Comparison of ENCODE assay signal across 8 cellular contexts in the genomic region with DNA sequence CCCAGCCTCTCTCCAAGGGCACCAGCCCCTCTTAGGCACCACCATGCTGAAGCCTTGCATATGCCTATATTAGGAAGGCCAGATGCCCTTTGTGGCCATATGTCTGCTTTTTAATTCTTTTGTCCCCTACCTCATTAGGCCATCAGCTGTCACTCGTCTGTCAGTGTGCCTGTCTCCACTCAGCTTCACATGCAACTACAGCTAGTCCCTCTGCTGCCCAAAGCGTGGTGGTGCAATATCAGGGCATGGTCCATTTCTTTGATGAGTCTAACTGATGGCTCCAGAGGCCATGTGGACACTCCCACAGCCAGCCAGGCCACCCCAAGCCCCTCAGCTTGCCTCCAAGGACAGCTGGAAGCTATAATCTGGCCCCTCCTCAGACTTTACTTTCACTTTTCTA. TPM values are rescaled to one million over a fixed set of nuclear protein-coding genes. Genes with fewer than 3 reads are reported as not detected.
DNase-seq lines count a peak whose midpoint lies in the region; ATAC-seq and TF ChIP-seq lines count a peak whose summit lies in the region.

No MANE protein-coding gene starts in this region.

- H3K9ac ChIP-seq in SU-DHL-6 (ENCODE audit: low read length) = no peak overlapping the region

- H3K4me2 ChIP-seq in SU-DHL-6 (ENCODE audit: low read depth, low read length, poor library complexity, severe bottlenecking) = no peak overlapping the region

- H3K4me1 Mint-ChIP-seq in CD8-positive, alpha-beta memory T cell = peaks cover 47 to 82% (median 59%) of the 10 kb centered on the region in 3 donors

- H3K4me1 ChIP-seq in CD8-positive, alpha-beta memory T cell (ENCODE audit: insufficient read depth, low read length) = peaks cover 44% of the 10 kb centered on the region
- H3K4me1 ChIP-seq in tibial artery = peaks cover 0 to 43% (median 24%) of the 10 kb centered on the region in 4 donors

- peak in 1 of 5 donors; percentile 43 for DNase-seq in CD8-positive, alpha-beta memory T cell
- DNase-seq in HEK293T (ENCODE audit: extremely low spot score) (peak; percentile 19), foreskin fibroblast (peak in 1 of 2 donors; percentile 69), tibial artery (no peak), NCI-H345 (lab: John Stamatoyannopoulos, UW) (no peak), GM20000 (ENCODE audit: low spot score) (no peak)

- H3K9me2 ChIP-seq in SU-DHL-6 (replicated peaks; ENCODE audit: insufficient read depth, low read length) = no peaks in the 10 kb centered on the region

- H3K4me3 Mint-ChIP-seq in CD8-positive, alpha-beta memory T cell = peak overlapping the region in 2 of 7 donors; percentile 43 to 66

- H3K36me3 Mint-ChIP-seq in CD8-positive, alpha-beta memory T cell = peaks cover 0 to 7% (median 2%) of the 10 kb centered on the region in 3 donors

- H3K4me3 ChIP-seq in CD8-positive, alpha-beta memory T cell (ENCODE audit: low read length) = no peak overlapping the region
- H3K4me3 ChIP-seq in SU-DHL-6 (ENCODE audit: insufficient read depth, low read length, poor library complexity, severe bottlenecking) = no peak overlapping the region
- H3K4me3 ChIP-seq in foreskin fibroblast (ENCODE audit: low read depth in 1 of 2, low read length in 2 of 2) = no peak overlapping the region
- H3K4me3 ChIP-seq in tibial artery = no peak overlapping the region

- no peak overlapping the region for H3K27ac ChIP-seq in CD8-positive, alpha-beta memory T cell (ENCODE audit: low read depth, low read length)
- H3K27ac ChIP-seq in SU-DHL-6 (ENCODE audit: low read depth, low read length) (no peak overlapping the region), tibial artery (no peak overlapping the region)

- H4K20me1 ChIP-seq in SU-DHL-6 (ENCODE audit: low read depth, low read length) = no peaks in the 10 kb centered on the region

- TF ChIP-seq CTCF in SU-DHL-6 (IDR thresholded peaks at IDR 0.05; ENCODE audit: insufficient read depth, low read length, poor library complexity, severe bottlenecking) = peak; percentile 12
- peak; percentile 64 for TF ChIP-seq CTCF in foreskin fibroblast (IDR thresholded peaks at IDR 0.05; ENCODE audit: low read depth, low read length)
- TF ChIP-seq CTCF in tibial artery (IDR thresholded peaks at IDR 0.05) = peak; percentile 18 to 19
- no peak for TF ChIP-seq CTCF in GM20000 (IDR thresholded peaks at IDR 0.05; ENCODE audit: extremely low read depth, missing control alignments)

- CTCF ChIA-PET in CD8-positive, alpha-beta memory T cell (lab: Charles Lee) = interaction anchor here (1.0 to 7.5 kb wide), 5 partner anchors 20 to 380 kb away, joined by 3 to 159 read pairs (median 4); partner anchors contain the start of gene MYO18A
- CTCF ChIA-PET in HEK293T (lab: Yijun Ruan, JAX) = interaction anchor here (0.5 to 1.8 kb wide), 6 partner anchors 15 to 189 kb away, joined by 3 to 8 read pairs (median 4); no protein-coding TSS in a partner anchor

- H3K27me3 ChIP-seq in CD8-positive, alpha-beta memory T cell (ENCODE audit: insufficient read depth, low read length, poor library complexity, severe bottlenecking) = no peaks in the 10 kb centered on the region
- no peaks in the 10 kb centered on the region for H3K27me3 ChIP-seq in SU-DHL-6 (ENCODE audit: low read length)
- H3K27me3 ChIP-seq in tibial artery = no peaks in the 10 kb centered on the region

- H2AFZ ChIP-seq in SU-DHL-6 (ENCODE audit: low read depth, low read length, severe bottlenecking) = no peak overlapping the region

- H3K27me3 Mint-ChIP-seq in CD8-positive, alpha-beta memory T cell = peaks cover 0 to 2% of the 10 kb centered on the region in 2 donors

- H3K9me3 ChIP-seq in CD8-positive, alpha-beta memory T cell (ENCODE audit: low read length) = no peaks in the 10 kb centered on the region
- H3K9me3 ChIP-seq in SU-DHL-6 (ENCODE audit: insufficient read depth, low read length) (no peaks in the 10 kb centered on the region), tibial artery (no peaks in the 10 kb centered on the region)

- H3K79me2 ChIP-seq in SU-DHL-6 (ENCODE audit: insufficient read depth, low read length) = no peaks in the 10 kb centered on the region

- intact Hi-C loops in tibial artery (cut with DNase I; ENCODE audit: low total_unique reads) = no loop called here

- no peaks in the 10 kb centered on the region for H3F3A ChIP-seq in SU-DHL-6 (ENCODE audit: insufficient read depth)

- H3K27ac Mint-ChIP-seq in CD8-positive, alpha-beta memory T cell = peak overlapping the region; percentile 64 to 92 (median 88)

- ATAC-seq in HG03378 (IDR thresholded peaks at IDR 0.05; ENCODE audit: unreplicated experiment) = no peak

- H3K9me3 Mint-ChIP-seq in CD8-positive, alpha-beta memory T cell = no peaks in the 10 kb centered on the region

- POLR2A ChIA-PET in CD8-positive, alpha-beta memory T cell (lab: Charles Lee) = no interaction called here
- POLR2A ChIA-PET in HEK293T (lab: Yijun Ruan, JAX) = interaction anchor here (1.9 to 2.6 kb wide), 2 partner anchors 20 to 36 kb away, joined by 4 to 12 read pairs; partner anchors contain the start of gene MYO18A

- no peaks in the 10 kb centered on the region for H3K36me3 ChIP-seq in CD8-positive, alpha-beta memory T cell (ENCODE audit: insufficient read depth, low read length)
- H3K36me3 ChIP-seq in SU-DHL-6 (ENCODE audit: low read length) = no peaks in the 10 kb centered on the region
- no peaks in the 10 kb centered on the region for H3K36me3 ChIP-seq in tibial artery

TF ChIP-seq in HEK293T, 16 proteins besides CTCF, POLR2A, EP300 and RAD21:
- TF ChIP-seq BHLHE40 (IDR thresholded peaks at IDR 0.05; ENCODE audit: borderline replicate concordance) = no peak
- TF ChIP-seq, protein P1, sequence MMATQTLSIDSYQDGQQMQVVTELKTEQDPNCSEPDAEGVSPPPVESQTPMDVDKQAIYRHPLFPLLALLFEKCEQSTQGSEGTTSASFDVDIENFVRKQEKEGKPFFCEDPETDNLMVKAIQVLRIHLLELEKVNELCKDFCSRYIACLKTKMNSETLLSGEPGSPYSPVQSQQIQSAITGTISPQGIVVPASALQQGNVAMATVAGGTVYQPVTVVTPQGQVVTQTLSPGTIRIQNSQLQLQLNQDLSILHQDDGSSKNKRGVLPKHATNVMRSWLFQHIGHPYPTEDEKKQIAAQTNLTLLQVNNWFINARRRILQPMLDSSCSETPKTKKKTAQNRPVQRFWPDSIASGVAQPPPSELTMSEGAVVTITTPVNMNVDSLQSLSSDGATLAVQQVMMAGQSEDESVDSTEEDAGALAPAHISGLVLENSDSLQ (IDR thresholded peaks at IDR 0.05) = peak; percentile 84

RNA-seq across cellular contexts. Expression of gene MYO18A, which starts 36.3 kb away (rescaled TPM):
- total RNA-seq in CD8-positive, alpha-beta memory T cell = 10 to 100 TPM; 34.0 to 39.7 TPM
- polyA plus RNA-seq in CD8-positive, alpha-beta memory T cell = 39.7 TPM
